Comparison of ENCODE assay signal across 2 cellular contexts in genomic region chr5:10279925-10280720, GRCh38.
A peak's percentile ranks its signal among the peaks of the same experiment; 100 is the strongest.
TF ChIP-seq lines count a peak whose summit lies in the region.

No MANE protein-coding gene starts in this region.

TF ChIP-seq in HepG2, 621 proteins besides CTCF, POLR2A, EP300 and RAD21:
- no peak for TF ChIP-seq TEAD2 (CRISPR knock-in tag; IDR thresholded peaks at IDR 0.05)
- peak in 1 of 2 experiments; percentile 15; a peak in 1 of 4 replicates for TF ChIP-seq MAFK (conservative IDR thresholded peaks at IDR 0.05 in 1 of 2, IDR thresholded peaks at IDR 0.05 in 1 of 2; ENCODE audit: low read length in 2 of 2)
- TF ChIP-seq KLF13 (CRISPR knock-in tag; IDR thresholded peaks at IDR 0.05), result no peak
- TF ChIP-seq RCOR2 (CRISPR knock-in tag; IDR thresholded peaks at IDR 0.05), result no peak
- 0 out of 2 replicates have a peak, but pooled peaks have one; percentile 7 for TF ChIP-seq MAFF (IDR thresholded peaks at IDR 0.05; ENCODE audit: low read depth, low read length)

TF ChIP-seq in K562, 482 proteins besides CTCF, POLR2A, EP300 and RAD21:
- TF ChIP-seq ZNF316 (IDR thresholded peaks at IDR 0.05), result peak; percentile 23; the same call in 1 of the 2 replicates
- no peak for TF ChIP-seq STAT6 (CRISPR knock-in tag; IDR thresholded peaks at IDR 0.05)
- TF ChIP-seq CLOCK (CRISPR knock-in tag; IDR thresholded peaks at IDR 0.05; ENCODE audit: borderline replicate concordance), result no peak
- no peak for TF ChIP-seq FOSL1 (tag; conservative IDR thresholded peaks at IDR 0.05)
- peak; percentile 60 for TF ChIP-seq ZNF121 (CRISPR knock-in tag; conservative IDR thresholded peaks at IDR 0.05)
- TF ChIP-seq ZBTB7A (IDR thresholded peaks at IDR 0.05; ENCODE audit: borderline replicate concordance, control insufficient read depth, low read depth, low read length), result no peak
- no peak for TF ChIP-seq BRF2 (IDR thresholded peaks at IDR 0.05; ENCODE audit: borderline replicate concordance, insufficient read depth, insufficient read length)
TF ChIP-seq in K562: peak in this region for 2.
